In genomic region chr4:116588783-116589182, GRCh38 we compare ENCODE assay signal across 31 cellular contexts.
"Had no signal": no experiment of that assay in that cellular context is flagged by ENCODE, and none has a peak within 500 bp of the region (broad histone marks: within the 10 kb centered on the region; RNA-seq: fewer than 3 reads in every experiment).

No MANE protein-coding gene starts in this region.

- FAIRE-seq: urothelium cell line had no signal

- H3K9ac ChIP-seq: parathyroid adenoma had no signal

- DNase-seq: naive B cell; naive thymus-derived CD8-positive, alpha-beta T cell; nephron progenitor cell; occipital lobe; ovary; posterior cingulate gyrus; psoas muscle; right cardiac atrium; spleen; stimulated activated CD4-positive, alpha-beta T cell treated with anti-CD3 and anti-CD28 coated beads, Interleukin-12 subunit alpha, Interleukin-12 subunit beta, amount 100 ng/mL, for 4 hours; stimulated activated CD4-positive, alpha-beta T cell treated with anti-CD3 and anti-CD28 coated beads, Interleukin-1b, Interleukin-23, amount 100 ng/mL, for 48 hours; stimulated activated CD4-positive, alpha-beta T cell treated with anti-CD3 and anti-CD28 coated beads, Interleukin-4, amount 100 ng/mL, for 1 hour; stimulated activated CD4-positive, alpha-beta T cell treated with anti-CD3 and anti-CD28 coated beads, Interleukin-4, amount 100 ng/mL, for 4 hours; stimulated activated CD8-positive, alpha-beta memory T cell treated with anti-CD3 and anti-CD28 coated beads, Interleukin-4, amount 100 ng/mL, for 48 hours; stimulated activated naive CD4-positive, alpha-beta T cell; stimulated activated naive CD8-positive, alpha-beta T cell treated with anti-CD3 and anti-CD28 coated beads, Interleukin-15, amount 100 ng/mL, for 72 hours; stimulated activated naive CD8-positive, alpha-beta T cell treated with anti-CD3 and anti-CD28 coated beads, Interleukin-15, Interleukin-2, amounts not matched to agents 100 U/mL and 50 U/mL, for 24 hours; substantia nigra; testis; tibial artery; transverse colon; upper lobe of right lung had no signal

- H3K4me1 ChIP-seq: parathyroid adenoma, psoas muscle, spleen, suprapubic skin, testis, tibial artery, transverse colon, upper lobe of right lung, vagina had no signal

- H3K27me3 ChIP-seq: ovary, spleen, suprapubic skin, testis, tibial artery, transverse colon, upper lobe of right lung, vagina had no signal

- H2AFZ ChIP-seq: parathyroid adenoma had no signal

- H3K79me2 ChIP-seq: parathyroid adenoma had no signal

- H3K9me3 ChIP-seq: ovary, psoas muscle, spleen, suprapubic skin, testis, tibial artery, transverse colon, upper lobe of right lung, vagina had no signal

- ATAC-seq: naive thymus-derived CD8-positive, alpha-beta T cell; natural killer cell treated with Interleukin-12 subunit alpha and Interleukin-12 subunit beta and Interleukin-15 and Interleukin-18, amount 100 ng/mL, for 72 hours; psoas muscle; right cardiac atrium; sciatic nerve; stimulated activated memory B cell treated with anti-CD40 and anti-IgM and Interleukin-4, amounts not matched to agents 10 μg/mL and 1 μg/mL and 100 μg/mL, for 72 hours; stimulated activated naive CD8-positive, alpha-beta T cell treated with anti-CD3 and anti-CD28 coated beads, Interleukin-15, amount 100 ng/mL, for 72 hours; stimulated activated naive CD8-positive, alpha-beta T cell treated with anti-CD3 and anti-CD28 coated beads, Interleukin-15, Interleukin-2, amounts not matched to agents 100 U/mL and 50 U/mL, for 24 hours; upper lobe of right lung had no signal

- H3K36me3 ChIP-seq: ovary, spleen, suprapubic skin, tibial artery, transverse colon, upper lobe of right lung, vagina had no signal

- H3K4me2 ChIP-seq: smooth muscle cell had no signal

- H3K27ac ChIP-seq: ovary, parathyroid adenoma, psoas muscle, skin epidermis, spleen, suprapubic skin, testis, tibial artery, transverse colon, upper lobe of right lung, vagina had no signal

- H3K4me3 ChIP-seq: ovary, psoas muscle, skin epidermis, smooth muscle cell, spleen, suprapubic skin, testis, tibial artery, transverse colon, upper lobe of right lung, vagina had no signal
